In genomic region chr4:74531952-74532794, GRCh38 we compare ENCODE assay signal across 7 cellular contexts.
DNase-seq lines count a peak whose midpoint lies in the region; ATAC-seq and TF ChIP-seq lines count a peak whose summit lies in the region.

No MANE protein-coding gene starts in this region.

- no peaks in the 10 kb centered on the region for H3K9me3 Mint-ChIP-seq in endodermal cell

- H3K27ac ChIP-seq in RWPE1 (no peak overlapping the region), endodermal cell (ENCODE audit: low read depth, low read length) (no peak overlapping the region)

- H3K36me3 ChIP-seq in endodermal cell (ENCODE audit: control insufficient read depth, insufficient read depth, low read length) (no peaks in the 10 kb centered on the region), mucosa of descending colon (ENCODE audit: low read depth) (no peaks in the 10 kb centered on the region)

- H3K27ac Mint-ChIP-seq in endodermal cell, result no peak overlapping the region

- H3K4me1 ChIP-seq in endodermal cell (ENCODE audit: control insufficient read depth, insufficient read depth, low read length) (no peaks in the 10 kb centered on the region), mucosa of descending colon (ENCODE audit: low read depth) (peaks cover 13% of the 10 kb centered on the region)

- no peak overlapping the region for H3K4me3 ChIP-seq in endodermal cell (ENCODE audit: low read length)
- no peak overlapping the region for H3K4me3 ChIP-seq in mucosa of descending colon

- peak; percentile 82 for ATAC-seq in GM21390 (IDR thresholded peaks at IDR 0.05; ENCODE audit: unreplicated experiment)
- ATAC-seq in mucosa of descending colon, result peak; percentile 62

- POLR2A ChIA-PET in RWPE1 (lab: Yijun Ruan, JAX; ENCODE audit: low non-redundant PET), result interaction anchor here (0.8 kb wide), 1 partner anchor 74 kb away, joined by 4 read pairs; no protein-coding TSS in a partner anchor

- H3K27me3 Mint-ChIP-seq in endodermal cell (ENCODE audit: insufficient read depth), result no peaks in the 10 kb centered on the region

- intact Hi-C loops in mucosa of descending colon (cut with DNase I, micrococcal nuclease), result loop anchor here in 1 of 2 donors (5.0 kb wide), 1 partner anchor 155 kb away; no protein-coding TSS in a partner anchor

- 56 to 88% methylated on average over 4 to 6 of the region's 6 CpGs for WGBS in endodermal cell (ENCODE audit: insufficient coverage in 1 of 2, insufficient read length in 1 of 2), 2 experiments

- H3K4me3 Mint-ChIP-seq in endodermal cell, result no peak overlapping the region

- no peaks in the 10 kb centered on the region for H3K4me1 Mint-ChIP-seq in endodermal cell

- TF ChIP-seq CTCF in RWPE1 (conservative IDR thresholded peaks at IDR 0.05; ENCODE audit: low read depth), result peak; percentile 78
- peak; percentile 79 for TF ChIP-seq CTCF in endodermal cell (conservative IDR thresholded peaks at IDR 0.05)
- TF ChIP-seq CTCF in mucosa of descending colon (IDR thresholded peaks at IDR 0.05), result peak; percentile 18

- H3K9ac ChIP-seq in endodermal cell (ENCODE audit: extremely low read depth, low read length, poor library complexity, severe bottlenecking), result no peak overlapping the region

- H3K9me3 ChIP-seq in endodermal cell (ENCODE audit: control insufficient read depth, low read length), result no peaks in the 10 kb centered on the region
- no peaks in the 10 kb centered on the region for H3K9me3 ChIP-seq in mucosa of descending colon

- no peaks in the 10 kb centered on the region for H3K27me3 ChIP-seq in endodermal cell (ENCODE audit: control insufficient read depth, insufficient read depth, low read length, poor library complexity, severe bottlenecking)

- no peaks in the 10 kb centered on the region for H3K36me3 Mint-ChIP-seq in endodermal cell (ENCODE audit: low read depth)

- CTCF ChIA-PET in RWPE1 (lab: Yijun Ruan, JAX), result interaction anchor here (0.5 to 2.5 kb wide), 24 partner anchors 36 to 757 kb away, joined by 3 to 18 read pairs (median 3); partner anchors contain the start of gene AREG

- DNase-seq in GF-D8 (lab: John Stamatoyannopoulos, UW), result peak; percentile 24
- DNase-seq in HPDE6-E6E7 (ENCODE audit: extremely low spot score), result peak; percentile 66
- DNase-seq in RWPE1 (ENCODE audit: low spot score), result peak; percentile 64
- peak; percentile 64 for DNase-seq in endodermal cell
- DNase-seq in mucosa of descending colon, result peak in 1 of 3 donors; percentile 33
- no peak for DNase-seq in NCI-H2171 (lab: John Stamatoyannopoulos, UW)

Comparison
In these comparisons a context has a peak if more than half of its experiments do, and no peak if none do; other contexts are left out.
1. CTCF ChIP-seq: peak in every context shown above with its lines; median percentile 79 in endodermal cell; 78 in RWPE1; 18 in mucosa of descending colon.